ENCODE assay signal across 15 cellular contexts in genomic region chr19:42068756-42069571, GRCh38. TPM values are rescaled to one million over a fixed set of nuclear protein-coding genes. Genes with fewer than 3 reads are reported as not detected.
DNase-seq lines count a peak whose midpoint lies in the region; ATAC-seq and TF ChIP-seq lines count a peak whose summit lies in the region.
"Had no signal": no experiment of that assay in that cellular context is flagged by ENCODE, and none has a peak within 500 bp of the region (broad histone marks: within the 10 kb centered on the region; RNA-seq: fewer than 3 reads in every experiment).

No MANE protein-coding gene starts in this region.

- ATAC-seq in stimulated activated effector memory CD8-positive, alpha-beta T cell treated with anti-CD3 and anti-CD28 coated beads, Interleukin-12 subunit alpha, Interleukin-12 subunit beta, amount 100 ng/mL, for 72 hours, result peak; percentile 15
- no peak for ATAC-seq in GM18868 (IDR thresholded peaks at IDR 0.05; ENCODE audit: unreplicated experiment)
- ATAC-seq in GM19395 (IDR thresholded peaks at IDR 0.05; ENCODE audit: unreplicated experiment), result no peak
- ATAC-seq: activated naive CD8-positive, alpha-beta T cell treated with anti-CD3 and anti-CD28 coated beads, Interleukin-2, amount 50 U/mL, for 24 hours; upper lobe of right lung had no signal

- peak; percentile 54 for DNase-seq in KBM-7
- DNase-seq in ascending aorta (ENCODE audit: low spot score in 2 of 2), result no peak
- DNase-seq in iPS-NIHi7 (ENCODE audit: extremely low spot score), result peak; percentile 22
- DNase-seq in stimulated activated effector memory CD8-positive, alpha-beta T cell treated with anti-CD3 and anti-CD28 coated beads, Interleukin-12 subunit alpha, Interleukin-12 subunit beta, amount 100 ng/mL, for 72 hours (ENCODE audit: low spot score in 2 of 2), result no peak
- no peak for DNase-seq in effector CD4-positive, alpha-beta T cell
- no peak for DNase-seq in glomerular visceral epithelial cell (ENCODE audit: extremely low spot score)
- DNase-seq: activated CD4-positive, alpha-beta T cell treated with anti-CD3 and anti-CD28 coated beads, Interleukin-2, amount 50 U/mL, for 48 hours; activated naive CD8-positive, alpha-beta T cell treated with anti-CD3 and anti-CD28 coated beads, Interleukin-2, amount 50 U/mL, for 24 hours; Karpas-422; NCI-H446; upper lobe of right lung had no signal

- no peak for TF ChIP-seq CTCF in ascending aorta (IDR thresholded peaks at IDR 0.05)

- H3K27me3 ChIP-seq in ascending aorta, result no peaks in the 10 kb centered on the region

- H3K4me1 Mint-ChIP-seq in stimulated activated effector memory CD8-positive, alpha-beta T cell treated with anti-CD3 and anti-CD28 coated beads, Interleukin-12 subunit alpha, Interleukin-12 subunit beta, amount 100 ng/mL, for 72 hours, result no peaks in the 10 kb centered on the region
- H3K4me1 Mint-ChIP-seq: activated naive CD8-positive, alpha-beta T cell treated with anti-CD3 and anti-CD28 coated beads, Interleukin-2, amount 50 U/mL, for 24 hours had no signal

- H3K4me3 Mint-ChIP-seq in stimulated activated effector memory CD8-positive, alpha-beta T cell treated with anti-CD3 and anti-CD28 coated beads, Interleukin-12 subunit alpha, Interleukin-12 subunit beta, amount 100 ng/mL, for 72 hours, result no peak overlapping the region
- H3K4me3 Mint-ChIP-seq: activated naive CD8-positive, alpha-beta T cell treated with anti-CD3 and anti-CD28 coated beads, Interleukin-2, amount 50 U/mL, for 24 hours had no signal

- in situ Hi-C loops in KBM-7 (cut with MboI; ENCODE audit: low pct_unique_long_range_greater_than_20kb, low sequenced_read_pairs), result no loop called here

- H3K27ac Mint-ChIP-seq in stimulated activated effector memory CD8-positive, alpha-beta T cell treated with anti-CD3 and anti-CD28 coated beads, Interleukin-12 subunit alpha, Interleukin-12 subunit beta, amount 100 ng/mL, for 72 hours, result no peak overlapping the region
- H3K27ac Mint-ChIP-seq: activated naive CD8-positive, alpha-beta T cell treated with anti-CD3 and anti-CD28 coated beads, Interleukin-2, amount 50 U/mL, for 24 hours had no signal

- H3K27ac ChIP-seq in ascending aorta, result peak overlapping the region; percentile 77 to 81
- H3K27ac ChIP-seq: epithelial cell of prostate, SJSA1, upper lobe of right lung had no signal

- no peaks in the 10 kb centered on the region for H3K36me3 Mint-ChIP-seq in stimulated activated effector memory CD8-positive, alpha-beta T cell treated with anti-CD3 and anti-CD28 coated beads, Interleukin-12 subunit alpha, Interleukin-12 subunit beta, amount 100 ng/mL, for 72 hours

- no peaks in the 10 kb centered on the region for H3K9me3 Mint-ChIP-seq in stimulated activated effector memory CD8-positive, alpha-beta T cell treated with anti-CD3 and anti-CD28 coated beads, Interleukin-12 subunit alpha, Interleukin-12 subunit beta, amount 100 ng/mL, for 72 hours
- H3K9me3 Mint-ChIP-seq: activated naive CD8-positive, alpha-beta T cell treated with anti-CD3 and anti-CD28 coated beads, Interleukin-2, amount 50 U/mL, for 24 hours had no signal

- H3K4me1 ChIP-seq in ascending aorta, result peaks cover 0 to 7% of the 10 kb centered on the region in 2 donors
- H3K4me1 ChIP-seq: SJSA1, upper lobe of right lung had no signal

- intact Hi-C loops in ascending aorta (cut with DNase I), result no loop called here

- H3K36me3 ChIP-seq in ascending aorta, result peaks cover 2 to 9% of the 10 kb centered on the region in 2 donors
- H3K36me3 ChIP-seq: SJSA1, upper lobe of right lung had no signal

- peak overlapping the region; percentile 58 to 74 for H3K4me3 ChIP-seq in ascending aorta
- H3K4me3 ChIP-seq: SJSA1, upper lobe of right lung had no signal

- H3K9me3 ChIP-seq in ascending aorta, result no peaks in the 10 kb centered on the region
- H3K9me3 ChIP-seq: SJSA1, upper lobe of right lung had no signal

RNA-seq across cellular contexts. Expression of gene GRIK5, which starts 1.0 kb away (rescaled TPM):
- 15.5 TPM for total RNA-seq in ascending aorta
- total RNA-seq: SJSA1 had no signal

RNA-seq across cellular contexts. Expression of gene ZNF574, which starts 7.0 kb away (rescaled TPM):
- total RNA-seq in ascending aorta, result 14.9 TPM

Comparison
In these comparisons a context has a peak if more than half of its experiments do, and no peak if none do; other contexts are left out.
1. DNase-seq: peak in KBM-7 (single experiment) and iPS-NIHi7 (single experiment); none in ascending aorta (0 of 2), stimulated activated effector memory CD8-positive, alpha-beta T cell treated with anti-CD3 and anti-CD28 coated beads, Interleukin-12 subunit alpha, Interleukin-12 subunit beta, amount 100 ng/mL, for 72 hours (0 of 2), effector CD4-positive, alpha-beta T cell (single experiment) and glomerular visceral epithelial cell (single experiment).